Comparison of ENCODE assay signal across 8 cellular contexts in genomic region chr6:28349892-28350737, GRCh38. TPM values are rescaled to one million over a fixed set of nuclear protein-coding genes. Genes with fewer than 3 reads are reported as not detected.
DNase-seq lines count a peak whose midpoint lies in the region; ATAC-seq, FAIRE-seq and TF ChIP-seq lines count a peak whose summit lies in the region.

ZKSCAN3 (plus strand) TSS chr6:28349947; CDS start chr6:28359587, 9,640 bp downstream.

- peaks cover 6% of the 10 kb centered on the region for H3K9me3 Mint-ChIP-seq in activated naive CD4-positive, alpha-beta T cell treated with anti-CD3 and anti-CD28 coated beads, Interleukin-2, amount 10 ng/mL, durations not matched to agents 7 days and 5 days

- intact Hi-C loops in testis (cut with DNase I; ENCODE audit: low total_unique reads), result no loop called here

- peaks cover 15% of the 10 kb centered on the region for H3K4me1 ChIP-seq in testis

- no peaks in the 10 kb centered on the region for H3K9me3 ChIP-seq in testis

- peak within 1 kb of the TSS; percentile 65 to 78 for H3K4me3 ChIP-seq in testis

- H3K36me3 ChIP-seq in testis (ENCODE audit: low read depth, missing control alignments), result no peaks in the 10 kb centered on the region

- peak; percentile 89 for DNase-seq in GM03348 (ENCODE audit: low spot score)
- peak; percentile 68 for DNase-seq in H54 (ENCODE audit: insufficient read length, low spot score)
- peak; percentile 89 for DNase-seq in M059J (ENCODE audit: low read depth)
- DNase-seq in SK-N-DZ (ENCODE audit: low spot score), result peak; percentile 74
- peak; percentile 92 for DNase-seq in activated naive CD4-positive, alpha-beta T cell treated with anti-CD3 and anti-CD28 coated beads, Interleukin-2, amount 10 ng/mL, durations not matched to agents 7 days and 5 days
- DNase-seq in glomerular visceral epithelial cell (ENCODE audit: extremely low spot score), result peak; percentile 83
- DNase-seq in omental fat pad (ENCODE audit: low spot score), result peak; percentile 47
- peak; percentile 94 for DNase-seq in testis

- peaks cover 26% of the 10 kb centered on the region for H3K27me3 Mint-ChIP-seq in activated naive CD4-positive, alpha-beta T cell treated with anti-CD3 and anti-CD28 coated beads, Interleukin-2, amount 10 ng/mL, durations not matched to agents 7 days and 5 days

- H3K27ac Mint-ChIP-seq in activated naive CD4-positive, alpha-beta T cell treated with anti-CD3 and anti-CD28 coated beads, Interleukin-2, amount 10 ng/mL, durations not matched to agents 7 days and 5 days, result peak within 1 kb of the TSS; percentile 94

- TF ChIP-seq CTCF in omental fat pad (IDR thresholded peaks at IDR 0.05) (no peak), testis (IDR thresholded peaks at IDR 0.05) (no peak)

- no peaks in the 10 kb centered on the region for H3K27me3 ChIP-seq in testis

- WGBS in testis, 2 donors, result 1 to 4% methylated on average over 12 to 30 of the region's 30 CpGs

- H3K4me3 Mint-ChIP-seq in activated naive CD4-positive, alpha-beta T cell treated with anti-CD3 and anti-CD28 coated beads, Interleukin-2, amount 10 ng/mL, durations not matched to agents 7 days and 5 days, result peak within 1 kb of the TSS; percentile 97

- peak; percentile 91 for FAIRE-seq in H54 (lab: Jason Lieb, UNC)

- H3K27ac ChIP-seq in testis, result peak within 1 kb of the TSS; percentile 3 to 56

- TF ChIP-seq POLR2A in H54 (IDR thresholded peaks at IDR 0.05; ENCODE audit: low read depth, low read length) (peak; percentile 38; the same call in 1 of the 2 replicates), testis (IDR thresholded peaks at IDR 0.05) (no peak)

- peaks cover 18% of the 10 kb centered on the region for H3K36me3 Mint-ChIP-seq in activated naive CD4-positive, alpha-beta T cell treated with anti-CD3 and anti-CD28 coated beads, Interleukin-2, amount 10 ng/mL, durations not matched to agents 7 days and 5 days

- CTCF ChIA-PET in activated naive CD4-positive, alpha-beta T cell treated with anti-CD3 and anti-CD28 coated beads, Interleukin-2, amount 10 ng/mL, durations not matched to agents 7 days and 5 days (lab: Charles Lee), result interaction anchor here (0.9 to 1.2 kb wide), 2 partner anchors 12 to 83 kb away, joined by 3 read pairs; partner anchors contain the start of gene ZSCAN26

- H3K4me1 Mint-ChIP-seq in activated naive CD4-positive, alpha-beta T cell treated with anti-CD3 and anti-CD28 coated beads, Interleukin-2, amount 10 ng/mL, durations not matched to agents 7 days and 5 days, result peaks cover 34% of the 10 kb centered on the region

- ATAC-seq in omental fat pad (ENCODE audit: low FRiP score), result peak; percentile 91

RNA-seq across cellular contexts. Expression of gene ZKSCAN3, which starts in this region (rescaled TPM):
- total RNA-seq in M059J (2014; rRNA removed; shearing (Covaris generic)), result 4.6 and 8.1 TPM in 2 replicates
- 4.3 and 6.0 TPM in 2 replicates for polyA plus RNA-seq in SK-N-DZ (2014; cell fraction: cytosol; rRNA removed)
- 3.1 and 8.1 TPM in 2 replicates for polyA plus RNA-seq in SK-N-DZ (2014; cell fraction: nucleus; rRNA removed)
- total RNA-seq in omental fat pad, result 1 to 10 TPM; 2.0 to 7.7 (median 2.5) TPM
- total RNA-seq in testis, result 1 to 10 TPM; 8.1 to 8.3 TPM
- 5.4 TPM for polyA plus RNA-seq in testis (ENCODE audit: insufficient read depth, low read depth, low replicate concordance)

Comparison
In these comparisons a context has a peak if more than half of its experiments do, and no peak if none do; other contexts are left out.
1. Peak in every context shown above with its lines: DNase-seq, ATAC-seq, H3K4me3 ChIP-seq and H3K27ac ChIP-seq.